Comparison of ENCODE assay signal across 4 cellular contexts in the genomic region with DNA sequence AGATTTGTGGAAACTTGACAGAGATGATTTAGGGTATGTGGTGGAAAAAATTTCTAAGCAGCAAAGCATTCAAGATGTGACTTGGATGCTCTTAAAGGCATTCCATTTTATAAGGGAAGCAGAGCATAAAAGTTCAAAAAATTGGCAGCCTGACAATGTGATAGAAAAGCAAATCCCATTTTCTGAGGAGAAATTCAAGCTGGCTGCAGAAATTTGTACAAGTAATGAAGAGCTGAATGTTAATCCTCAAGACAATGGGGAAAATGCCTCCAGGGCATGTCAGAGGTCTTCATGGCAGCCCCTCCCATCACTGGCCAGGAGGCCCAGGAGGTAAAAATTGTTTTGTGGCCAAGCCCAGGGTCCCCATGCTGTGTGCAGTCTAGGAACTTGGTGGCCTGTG. TPM values are rescaled to one million over a fixed set of nuclear protein-coding genes. Genes with fewer than 3 reads are reported as not detected.
"Had no signal": no experiment of that assay in that cellular context is flagged by ENCODE, and none has a peak within 500 bp of the region (broad histone marks: within the 10 kb centered on the region; RNA-seq: fewer than 3 reads in every experiment).

No MANE protein-coding gene starts in this region.

RNA-seq across cellular contexts. Expression of gene TMEM244, which starts 58.2 kb away (rescaled TPM):
- total RNA-seq: HepG2, HT-29, HT1080, K562 had no signal
- polyA plus RNA-seq: HepG2, K562 had no signal
